Comparison of ENCODE assay signal across 9 cellular contexts in genomic region chr11:440065-441042, GRCh38. TPM values are rescaled to one million over a fixed set of nuclear protein-coding genes. Genes with fewer than 3 reads are reported as not detected.
DNase-seq lines count a peak whose midpoint lies in the region; ATAC-seq and TF ChIP-seq lines count a peak whose summit lies in the region.
"Had no signal": no experiment of that assay in that cellular context is flagged by ENCODE, and none has a peak within 500 bp of the region (broad histone marks: within the 10 kb centered on the region; RNA-seq: fewer than 3 reads in every experiment).

No MANE protein-coding gene starts in this region.

- intact Hi-C loops in ovary (cut with DNase I), result no loop called here

- no peak overlapping the region for H3K9ac ChIP-seq in rectal smooth muscle tissue (ENCODE audit: low read length)

- peak overlapping the region; percentile 54 for H3K4me3 ChIP-seq in rectal smooth muscle tissue (ENCODE audit: low read length)
- no peak overlapping the region for H3K4me3 ChIP-seq in ovary
- H3K4me3 ChIP-seq: ascending aorta had no signal

- peak overlapping the region; percentile 81 for H3K4me3 Mint-ChIP-seq in T-helper 1 cell treated with Interleukin-12 subunit alpha and Interleukin-12 subunit beta and Interleukin-4 antibody, amounts not matched to agents 30 μg/mL and 1 μg/mL, for 36 hours
- peak overlapping the region; percentile 59 to 66 for H3K4me3 Mint-ChIP-seq in effector memory CD8-positive, alpha-beta T cell

- peaks cover 2% of the 10 kb centered on the region for H3K36me3 Mint-ChIP-seq in T-helper 1 cell treated with Interleukin-12 subunit alpha and Interleukin-12 subunit beta and Interleukin-4 antibody, amounts not matched to agents 30 μg/mL and 1 μg/mL, for 36 hours (ENCODE audit: low read depth)
- no peaks in the 10 kb centered on the region for H3K36me3 Mint-ChIP-seq in effector memory CD8-positive, alpha-beta T cell (ENCODE audit: insufficient read depth)

- no peak for DNase-seq in T-helper 1 cell
- DNase-seq in NCI-H69 (lab: John Stamatoyannopoulos, UW), result peak; percentile 20
- DNase-seq in effector memory CD8-positive, alpha-beta T cell, result no peak
- no peak for DNase-seq in ovary

- H3K27me3 ChIP-seq in rectal smooth muscle tissue (ENCODE audit: control insufficient read depth, insufficient read depth, low read length), result no peaks in the 10 kb centered on the region
- H3K27me3 ChIP-seq in ovary, result no peaks in the 10 kb centered on the region
- H3K27me3 ChIP-seq: ascending aorta had no signal

- H3K9me3 Mint-ChIP-seq in T-helper 1 cell treated with Interleukin-12 subunit alpha and Interleukin-12 subunit beta and Interleukin-4 antibody, amounts not matched to agents 30 μg/mL and 1 μg/mL, for 36 hours, result no peaks in the 10 kb centered on the region
- H3K9me3 Mint-ChIP-seq in effector memory CD8-positive, alpha-beta T cell, result no peaks in the 10 kb centered on the region

- H3K4me1 ChIP-seq in rectal smooth muscle tissue (ENCODE audit: control insufficient read depth, insufficient read depth, low read length) (no peaks in the 10 kb centered on the region), ovary (ENCODE audit: insufficient read depth) (no peaks in the 10 kb centered on the region)
- H3K4me1 ChIP-seq: ascending aorta had no signal

- no peaks in the 10 kb centered on the region for H3K27me3 Mint-ChIP-seq in T-helper 1 cell treated with Interleukin-12 subunit alpha and Interleukin-12 subunit beta and Interleukin-4 antibody, amounts not matched to agents 30 μg/mL and 1 μg/mL, for 36 hours (ENCODE audit: low read depth)
- no peaks in the 10 kb centered on the region for H3K27me3 Mint-ChIP-seq in effector memory CD8-positive, alpha-beta T cell

- H3K27ac ChIP-seq in rectal smooth muscle tissue (ENCODE audit: low read depth, low read length) (no peak overlapping the region), ovary (no peak overlapping the region)
- H3K27ac ChIP-seq: ascending aorta had no signal

- H3K27ac Mint-ChIP-seq in T-helper 1 cell treated with Interleukin-12 subunit alpha and Interleukin-12 subunit beta and Interleukin-4 antibody, amounts not matched to agents 30 μg/mL and 1 μg/mL, for 36 hours, result peak overlapping the region; percentile 20
- peak overlapping the region; percentile 41 to 79 for H3K27ac Mint-ChIP-seq in effector memory CD8-positive, alpha-beta T cell

- 76 to 80% (median 78%) methylated on average over 20 to 27 of the region's 27 CpGs for WGBS in ovary, 3 donors

- H3K36me3 ChIP-seq in rectal smooth muscle tissue (ENCODE audit: control insufficient read depth, insufficient read depth, low read length), result no peaks in the 10 kb centered on the region
- no peaks in the 10 kb centered on the region for H3K36me3 ChIP-seq in ovary
- H3K36me3 ChIP-seq: ascending aorta had no signal

- H3K9me3 ChIP-seq in ovary, result no peaks in the 10 kb centered on the region
- H3K9me3 ChIP-seq: ascending aorta had no signal

- H3K4me1 Mint-ChIP-seq in T-helper 1 cell treated with Interleukin-12 subunit alpha and Interleukin-12 subunit beta and Interleukin-4 antibody, amounts not matched to agents 30 μg/mL and 1 μg/mL, for 36 hours (ENCODE audit: low read depth), result peaks cover 22% of the 10 kb centered on the region
- peaks cover 15 to 26% of the 10 kb centered on the region in 2 donors for H3K4me1 Mint-ChIP-seq in effector memory CD8-positive, alpha-beta T cell (ENCODE audit: low read depth in 2 of 2)

- no peak for TF ChIP-seq EP300 in ovary (IDR thresholded peaks at IDR 0.05)

- no peak for TF ChIP-seq CTCF in ovary (IDR thresholded peaks at IDR 0.05)

- no peak for TF ChIP-seq POLR2A in ovary (IDR thresholded peaks at IDR 0.05)

- no peak for ATAC-seq in effector memory CD8-positive, alpha-beta T cell (replicated peaks)
- no peak for ATAC-seq in GM19328 (IDR thresholded peaks at IDR 0.05; ENCODE audit: unreplicated experiment)
- ATAC-seq in GM18873 (IDR thresholded peaks at IDR 0.05; ENCODE audit: low FRiP score, unreplicated experiment), result no peak

RNA-seq across cellular contexts. Expression of gene ANO9, which starts 1.5 kb away (rescaled TPM):
- 10 to 100 TPM in 1 of 7 donors, 1 to 10 TPM in 2, under 1 TPM in 4; 0.15 to 11.4 (median 0.82) TPM for total RNA-seq in ovary
- polyA plus RNA-seq in ovary, result under 1 TPM; 0.12 to 0.31 TPM

RNA-seq across cellular contexts. Expression of gene PTDSS2, which starts 9.7 kb away (rescaled TPM):
- 10 to 100 TPM; 34.4 to 56.5 (median 42.7) TPM for total RNA-seq in ovary
- polyA plus RNA-seq in ovary, result 10 to 100 TPM; 17.1 to 38.6 TPM

RNA-seq across cellular contexts. Expression of gene SIGIRR, which starts 25.6 kb away (rescaled TPM):
- total RNA-seq in ovary, result 10 to 100 TPM; 15.0 to 52.6 (median 27.5) TPM
- 10 to 100 TPM in 1 of 2 donors, 1 to 10 TPM in 1; 1.5 to 39.5 TPM for polyA plus RNA-seq in ovary

RNA-seq across cellular contexts. Expression of gene PKP3, which starts 46.3 kb away (rescaled TPM):
- 10 to 100 TPM in 1 of 7 donors, 1 to 10 TPM in 4, under 1 TPM in 2; 0.30 to 56.8 (median 3.4) TPM for total RNA-seq in ovary
- polyA plus RNA-seq in ovary, result under 1 TPM in 1 of 2 donors, not detected in 1; 0.21 TPM
- total RNA-seq: ascending aorta had no signal
